In genomic region chr5:179802207-179802883, GRCh38 we compare ENCODE assay signal across 11 cellular contexts. TPM values are rescaled to one million over a fixed set of nuclear protein-coding genes. Genes with fewer than 3 reads are reported as not detected.
DNase-seq lines count a peak whose midpoint lies in the region; ATAC-seq, FAIRE-seq and TF ChIP-seq lines count a peak whose summit lies in the region.
"Had no signal": no experiment of that assay in that cellular context is flagged by ENCODE, and none has a peak within 500 bp of the region (broad histone marks: within the 10 kb centered on the region; RNA-seq: fewer than 3 reads in every experiment).

No MANE protein-coding gene starts in this region.

- no peak overlapping the region for H2AFZ ChIP-seq in HepG2 (ENCODE audit: low read length)
- no peak overlapping the region for H2AFZ ChIP-seq in Karpas-422 (ENCODE audit: low read length)

- peak; percentile 28 for TF ChIP-seq CTCF in 22Rv1 (IDR thresholded peaks at IDR 0.05)
- no peak for TF ChIP-seq CTCF in WTC11 (IDR thresholded peaks at IDR 0.05)
- TF ChIP-seq CTCF in HepG2 (CRISPR knock-in tag; IDR thresholded peaks at IDR 0.05) = no peak

- no peaks in the 10 kb centered on the region for H3K9me3 ChIP-seq in HepG2 (ENCODE audit: low read length)
- H3K9me3 ChIP-seq in Karpas-422 (ENCODE audit: low read length) = no peaks in the 10 kb centered on the region
- H3K9me3 ChIP-seq: prostate gland had no signal

- 86% methylated on average over 8 of the region's 19 CpGs for WGBS in HepG2 (ENCODE audit: low lambda C conversion rate)

- CTCF ChIA-PET in WTC11 (lab: Charles Lee) (interaction anchor here (0.6 to 2.7 kb wide), 41 partner anchors 9 to 464 kb away, joined by 3 to 20 read pairs (median 4); partner anchors contain the start of genes LTC4S, MAML1, MRNIP and SQSTM1), HepG2 (lab: Yijun Ruan, JAX; ENCODE audit: low intra/inter-chr PET ratio, low total read pairs) (interaction anchor here (1.2 to 1.5 kb wide), 2 partner anchors 23 to 34 kb away, joined by 3 to 5 read pairs; no protein-coding TSS in a partner anchor)

- H3K79me2 ChIP-seq in HepG2 (ENCODE audit: insufficient read depth, low read length) = peaks cover 27% of the 10 kb centered on the region
- peaks cover 9% of the 10 kb centered on the region for H3K79me2 ChIP-seq in Karpas-422 (ENCODE audit: low read length)

- no TSS peak for BruUV-seq in HepG2 (replicated peaks; lab: Mats Ljungman, UMichigan)

- no peaks in the 10 kb centered on the region for H3K27me3 ChIP-seq in HepG2 (ENCODE audit: control insufficient read depth in 1 of 2, insufficient read depth in 2 of 2, low read length in 2 of 2)
- H3K27me3 ChIP-seq in Karpas-422 (ENCODE audit: low read length) = no peaks in the 10 kb centered on the region

- H3K4me3 ChIP-seq in HepG2 (replicated peaks in 1 of 3; ENCODE audit: insufficient read depth in 1 of 3, low read depth in 2 of 3, low read length in 3 of 3) = no peak overlapping the region
- no peak overlapping the region for H3K4me3 ChIP-seq in Karpas-422 (ENCODE audit: low read length)
- H3K4me3 ChIP-seq: prostate gland had no signal

- H3K9me3 Mint-ChIP-seq in WTC11 = no peaks in the 10 kb centered on the region

- in situ Hi-C loops in HepG2 (cut with HindIII; ENCODE audit: extremely low pct_ligation_motif_present, low pct_unique_long_range_greater_than_20kb) = no loop called here

- H3K4me1 ChIP-seq in HepG2 (ENCODE audit: insufficient read depth, low read length) (peaks cover 36% of the 10 kb centered on the region), Karpas-422 (ENCODE audit: low read length) (peaks cover 30% of the 10 kb centered on the region)

- H3K36me3 Mint-ChIP-seq in WTC11 = peaks cover 14% of the 10 kb centered on the region

- H3K27ac Mint-ChIP-seq in WTC11 = no peak overlapping the region

- H3K27me3 Mint-ChIP-seq in WTC11 (ENCODE audit: low read depth) = peaks cover 6% of the 10 kb centered on the region
- H3K27me3 Mint-ChIP-seq: activated CD8-positive, alpha-beta memory T cell treated with anti-CD3 and anti-CD28 coated beads, Interleukin-2, amount 10 ng/mL, durations not matched to agents 7 days and 5 days had no signal

- TF ChIP-seq RAD21 in HepG2 (CRISPR knock-in tag; IDR thresholded peaks at IDR 0.05) = no peak

- FAIRE-seq in HepG2 (lab: Jason Lieb, UNC) = no peak

- ATAC-seq in WTC11 (no peak), HepG2 (no peak), GM19328 (IDR thresholded peaks at IDR 0.05; ENCODE audit: unreplicated experiment) (no peak)

- no peak for TF ChIP-seq POLR2A in HepG2 (IDR thresholded peaks at IDR 0.05; ENCODE audit: insufficient read depth in 1 of 2, low read depth in 2 of 2, low read length in 2 of 2)

- H3K9ac ChIP-seq in HepG2 (ENCODE audit: insufficient read depth, low read depth, low read length) = no peak overlapping the region
- no peak overlapping the region for H3K9ac ChIP-seq in Karpas-422 (ENCODE audit: low read length)

- H3K4me2 ChIP-seq in HepG2 (ENCODE audit: low read depth, low read length) = 0 out of 2 replicates have a peak overlapping the region, but pooled peaks have one; percentile 75
- H3K4me2 ChIP-seq in Karpas-422 (ENCODE audit: low read depth, low read length, poor library complexity, severe bottlenecking) = no peak overlapping the region

- POLR2A ChIA-PET in WTC11 (lab: Charles Lee) = interaction anchor here (0.9 to 1.3 kb wide), 3 partner anchors 14 to 69 kb away, joined by 3 to 9 read pairs (median 4); partner anchors contain the start of gene MAML1
- POLR2A ChIA-PET in HepG2 (lab: Yijun Ruan, JAX) = interaction anchor here (0.6 to 8.6 kb wide), 7 partner anchors 9 to 35 kb away, joined by 3 to 115 read pairs (median 6); partner anchors contain the start of gene SQSTM1

- H3K36me3 ChIP-seq in HepG2 (replicated peaks in 1 of 2; ENCODE audit: control insufficient read depth in 1 of 2, insufficient read depth in 2 of 2, low read length in 2 of 2) (peaks cover 28 to 43% of the 10 kb centered on the region in 2 experiments; a peak in 4 of 5 replicates), Karpas-422 (ENCODE audit: insufficient read depth, low read length) (no peaks in the 10 kb centered on the region)

- peaks cover 34% of the 10 kb centered on the region for H3K4me1 Mint-ChIP-seq in WTC11

- H4K20me1 ChIP-seq in HepG2 (ENCODE audit: insufficient read depth, low read length) (peaks cover 20% of the 10 kb centered on the region; the same call in 1 of the 2 replicates), Karpas-422 (ENCODE audit: insufficient read depth, low read depth, low read length) (peaks cover 9% of the 10 kb centered on the region; the same call in 1 of the 2 replicates)

- intact Hi-C loops in HepG2 (cut with micrococcal nuclease; ENCODE audit: unreplicated experiment) = no loop called here

- TF ChIP-seq EP300 in HepG2 (IDR thresholded peaks at IDR 0.05; ENCODE audit: low read depth in 2 of 2, low read length in 2 of 2) (no peak), HepG2 (CRISPR knock-in tag; IDR thresholded peaks at IDR 0.05; ENCODE audit: borderline replicate concordance) (no peak)

- H3K4me3 Mint-ChIP-seq in WTC11 = no peak overlapping the region
- H3K4me3 Mint-ChIP-seq: activated CD8-positive, alpha-beta memory T cell treated with anti-CD3 and anti-CD28 coated beads, Interleukin-2, amount 10 ng/mL, durations not matched to agents 7 days and 5 days had no signal

- H3K9me2 ChIP-seq in Karpas-422 (replicated peaks; ENCODE audit: insufficient read depth, low read length) = no peaks in the 10 kb centered on the region

- H3K27ac ChIP-seq in 22Rv1 (peak overlapping the region; percentile 26; the same call in 1 of the 2 replicates), HepG2 (ENCODE audit: extremely low read length, insufficient read depth, low read length) (no peak overlapping the region), Karpas-422 (ENCODE audit: low read length) (no peak overlapping the region)
- H3K27ac ChIP-seq: C4-2B, prostate gland had no signal

- DNase-seq in ELF-1 (ENCODE audit: low read depth, low spot score) (peak; percentile 50), WTC11 (ENCODE audit: low spot score) (no peak), HepG2 (ENCODE audit: low spot score) (no peak), D341Med (ENCODE audit: low spot score) (no peak), Karpas-422 (no peak), midbrain (lab: John Stamatoyannopoulos, UW) (no peak)

RNA-seq across cellular contexts. Expression of gene MGAT4B, which starts 4.3 kb away (rescaled TPM):
- 127 to 151 TPM (median 135 TPM) in 3 replicates for total RNA-seq in WTC11 (2021)
- total RNA-seq in HepG2 (2016; rRNA removed; fragmentation: Illumina TruSeq; extraction: Trizol) = 69.2 and 93.5 TPM in 2 replicates
- 62.1 and 64.9 TPM in 2 replicates for total RNA-seq in HepG2 (2016; cell fraction: cytosol; rRNA removed; fragmentation: Illumina TruSeq; extraction: Trizol; ENCODE audit: low read depth)
- 62.4 and 88.8 TPM in 2 replicates for total RNA-seq in HepG2 (2016; cell fraction: insoluble cytoplasmic fraction; rRNA removed; fragmentation: Illumina TruSeq; extraction: Trizol)
- total RNA-seq in HepG2 (2016; cell fraction: membrane; rRNA removed; fragmentation: Illumina TruSeq; extraction: Trizol) = 158 and 164 TPM in 2 replicates
- total RNA-seq in HepG2 (2016; cell fraction: nucleus; rRNA removed; fragmentation: Illumina TruSeq; extraction: Trizol) = 79.6 and 99.8 TPM in 2 replicates
- 130 and 170 TPM in 2 replicates for polyA plus RNA-seq in HepG2 (2011; rRNA removed)
- polyA plus RNA-seq in HepG2 (2011; cell fraction: cytosol; rRNA removed) = 134 and 140 TPM in 2 replicates
- polyA plus RNA-seq in HepG2 (2011; cell fraction: nucleus; rRNA removed) = 514 and 596 TPM in 2 replicates
- 117 and 181 TPM in 2 replicates for polyA plus RNA-seq in HepG2 (2012)
- polyA plus RNA-seq in HepG2 (2016; cell fraction: cytosol; fragmentation: Illumina TruSeq; extraction: Trizol; ENCODE audit: low read depth) = 82.9 and 88.8 TPM in 2 replicates
- polyA plus RNA-seq in HepG2 (2016; cell fraction: insoluble cytoplasmic fraction; fragmentation: Illumina TruSeq; extraction: Trizol; ENCODE audit: low read depth) = 78.6 and 97.2 TPM in 2 replicates
- polyA plus RNA-seq in HepG2 (2016; cell fraction: membrane; fragmentation: Illumina TruSeq; extraction: Trizol; ENCODE audit: low read depth) = 156 and 172 TPM in 2 replicates
- 171 and 174 TPM in 2 replicates for polyA plus RNA-seq in HepG2 (2016; cell fraction: nucleus; fragmentation: Illumina TruSeq; extraction: Trizol; ENCODE audit: insufficient read depth, low read depth)
- 166 and 188 TPM in 2 replicates for polyA minus RNA-seq in HepG2 (2011; rRNA and poly(A)+ RNA removed; ENCODE audit: low replicate concordance)
- polyA minus RNA-seq in HepG2 (2011; cell fraction: cytosol; rRNA and poly(A)+ RNA removed) = 100 and 102 TPM in 2 replicates
- 118 and 140 TPM in 2 replicates for polyA minus RNA-seq in HepG2 (2011; cell fraction: nucleus; rRNA and poly(A)+ RNA removed)
- 36.9 and 47.1 TPM in 2 replicates for total RNA-seq in Karpas-422 (2014; rRNA removed; shearing (Covaris generic); ENCODE audit: low replicate concordance)

RNA-seq across cellular contexts. Expression of gene LTC4S, which starts 8.6 kb away (rescaled TPM):
- total RNA-seq in WTC11 (2021) = 2.6 to 4.5 TPM (median 3.0 TPM) in 3 replicates
- total RNA-seq in HepG2 (2016; rRNA removed; fragmentation: Illumina TruSeq; extraction: Trizol) = 0.35 TPM in 1 of 2 replicates, not detected in the other
- total RNA-seq in HepG2 (2016; cell fraction: cytosol; rRNA removed; fragmentation: Illumina TruSeq; extraction: Trizol; ENCODE audit: low read depth) = not detected in 2 replicates
- 0.30 TPM in 1 of 2 replicates, not detected in the other for total RNA-seq in HepG2 (2016; cell fraction: insoluble cytoplasmic fraction; rRNA removed; fragmentation: Illumina TruSeq; extraction: Trizol)
- total RNA-seq in HepG2 (2016; cell fraction: membrane; rRNA removed; fragmentation: Illumina TruSeq; extraction: Trizol) = not detected in 2 replicates
- 0.56 TPM in 1 of 2 replicates, not detected in the other for total RNA-seq in HepG2 (2016; cell fraction: nucleus; rRNA removed; fragmentation: Illumina TruSeq; extraction: Trizol)
- polyA plus RNA-seq in HepG2 (2011; rRNA removed) = not detected in 2 replicates
- not detected in 2 replicates for polyA plus RNA-seq in HepG2 (2011; cell fraction: cytosol; rRNA removed)
- polyA plus RNA-seq in HepG2 (2011; cell fraction: nucleus; rRNA removed) = 0.78 and 0.82 TPM in 2 replicates
- polyA plus RNA-seq in HepG2 (2012) = not detected in 2 replicates
- polyA plus RNA-seq in HepG2 (2016; cell fraction: cytosol; fragmentation: Illumina TruSeq; extraction: Trizol; ENCODE audit: low read depth) = not detected in 2 replicates
- not detected in 2 replicates for polyA plus RNA-seq in HepG2 (2016; cell fraction: insoluble cytoplasmic fraction; fragmentation: Illumina TruSeq; extraction: Trizol; ENCODE audit: low read depth)
- polyA plus RNA-seq in HepG2 (2016; cell fraction: membrane; fragmentation: Illumina TruSeq; extraction: Trizol; ENCODE audit: low read depth) = not detected in 2 replicates
- 0.91 and 1.1 TPM in 2 replicates for polyA plus RNA-seq in HepG2 (2016; cell fraction: nucleus; fragmentation: Illumina TruSeq; extraction: Trizol; ENCODE audit: insufficient read depth, low read depth)
- polyA minus RNA-seq in HepG2 (2011; rRNA and poly(A)+ RNA removed; ENCODE audit: low replicate concordance) = 0.44 and 0.47 TPM in 2 replicates
- polyA minus RNA-seq in HepG2 (2011; cell fraction: cytosol; rRNA and poly(A)+ RNA removed) = not detected in 2 replicates
- not detected in 2 replicates for polyA minus RNA-seq in HepG2 (2011; cell fraction: nucleus; rRNA and poly(A)+ RNA removed)
- total RNA-seq in Karpas-422 (2014; rRNA removed; shearing (Covaris generic); ENCODE audit: low replicate concordance) = 2.3 TPM in 1 of 2 replicates, not detected in the other

RNA-seq across cellular contexts. Expression of gene SQSTM1, which starts 18.4 kb away (rescaled TPM):
- total RNA-seq in WTC11 (2021) = 78.5 to 95.2 TPM (median 86.5 TPM) in 3 replicates
- 160 and 161 TPM in 2 replicates for total RNA-seq in HepG2 (2016; rRNA removed; fragmentation: Illumina TruSeq; extraction: Trizol)
- 45.2 and 49.8 TPM in 2 replicates for total RNA-seq in HepG2 (2016; cell fraction: cytosol; rRNA removed; fragmentation: Illumina TruSeq; extraction: Trizol; ENCODE audit: low read depth)
- total RNA-seq in HepG2 (2016; cell fraction: insoluble cytoplasmic fraction; rRNA removed; fragmentation: Illumina TruSeq; extraction: Trizol) = 158 and 162 TPM in 2 replicates
- 63.1 and 66.1 TPM in 2 replicates for total RNA-seq in HepG2 (2016; cell fraction: membrane; rRNA removed; fragmentation: Illumina TruSeq; extraction: Trizol)
- 98.3 and 116 TPM in 2 replicates for total RNA-seq in HepG2 (2016; cell fraction: nucleus; rRNA removed; fragmentation: Illumina TruSeq; extraction: Trizol)
- polyA plus RNA-seq in HepG2 (2011; rRNA removed) = 90.9 and 126 TPM in 2 replicates
- polyA plus RNA-seq in HepG2 (2011; cell fraction: cytosol; rRNA removed) = 81.2 and 85.2 TPM in 2 replicates
- 240 and 268 TPM in 2 replicates for polyA plus RNA-seq in HepG2 (2011; cell fraction: nucleus; rRNA removed)
- polyA plus RNA-seq in HepG2 (2012) = 80.8 and 157 TPM in 2 replicates
- 43.0 and 45.0 TPM in 2 replicates for polyA plus RNA-seq in HepG2 (2016; cell fraction: cytosol; fragmentation: Illumina TruSeq; extraction: Trizol; ENCODE audit: low read depth)
- 179 and 191 TPM in 2 replicates for polyA plus RNA-seq in HepG2 (2016; cell fraction: insoluble cytoplasmic fraction; fragmentation: Illumina TruSeq; extraction: Trizol; ENCODE audit: low read depth)
- polyA plus RNA-seq in HepG2 (2016; cell fraction: membrane; fragmentation: Illumina TruSeq; extraction: Trizol; ENCODE audit: low read depth) = 48.5 and 49.4 TPM in 2 replicates
- 190 and 194 TPM in 2 replicates for polyA plus RNA-seq in HepG2 (2016; cell fraction: nucleus; fragmentation: Illumina TruSeq; extraction: Trizol; ENCODE audit: insufficient read depth, low read depth)
- polyA minus RNA-seq in HepG2 (2011; rRNA and poly(A)+ RNA removed; ENCODE audit: low replicate concordance) = 245 and 268 TPM in 2 replicates
- polyA minus RNA-seq in HepG2 (2011; cell fraction: cytosol; rRNA and poly(A)+ RNA removed) = 106 and 114 TPM in 2 replicates
- polyA minus RNA-seq in HepG2 (2011; cell fraction: nucleus; rRNA and poly(A)+ RNA removed) = 238 and 284 TPM in 2 replicates
- total RNA-seq in Karpas-422 (2014; rRNA removed; shearing (Covaris generic); ENCODE audit: low replicate concordance) = 100.0 and 123 TPM in 2 replicates

RNA-seq across cellular contexts. Expression of gene MRNIP, which starts 56.3 kb away (rescaled TPM):
- total RNA-seq in WTC11 (2021) = 35.2 to 42.0 TPM (median 36.7 TPM) in 3 replicates
- total RNA-seq in HepG2 (2016; rRNA removed; fragmentation: Illumina TruSeq; extraction: Trizol) = 11.3 and 15.5 TPM in 2 replicates
- 5.8 and 6.9 TPM in 2 replicates for total RNA-seq in HepG2 (2016; cell fraction: cytosol; rRNA removed; fragmentation: Illumina TruSeq; extraction: Trizol; ENCODE audit: low read depth)
- total RNA-seq in HepG2 (2016; cell fraction: insoluble cytoplasmic fraction; rRNA removed; fragmentation: Illumina TruSeq; extraction: Trizol) = 9.7 and 18.4 TPM in 2 replicates
- total RNA-seq in HepG2 (2016; cell fraction: membrane; rRNA removed; fragmentation: Illumina TruSeq; extraction: Trizol) = 4.5 and 5.1 TPM in 2 replicates
- 22.2 and 24.1 TPM in 2 replicates for total RNA-seq in HepG2 (2016; cell fraction: nucleus; rRNA removed; fragmentation: Illumina TruSeq; extraction: Trizol)
- polyA plus RNA-seq in HepG2 (2011; rRNA removed) = 32.6 and 34.1 TPM in 2 replicates
- 7.9 and 9.8 TPM in 2 replicates for polyA plus RNA-seq in HepG2 (2011; cell fraction: cytosol; rRNA removed)
- polyA plus RNA-seq in HepG2 (2011; cell fraction: nucleus; rRNA removed) = 162 and 171 TPM in 2 replicates
- 19.0 and 22.7 TPM in 2 replicates for polyA plus RNA-seq in HepG2 (2012)
- 1.4 and 1.7 TPM in 2 replicates for polyA plus RNA-seq in HepG2 (2016; cell fraction: cytosol; fragmentation: Illumina TruSeq; extraction: Trizol; ENCODE audit: low read depth)
- polyA plus RNA-seq in HepG2 (2016; cell fraction: insoluble cytoplasmic fraction; fragmentation: Illumina TruSeq; extraction: Trizol; ENCODE audit: low read depth) = 8.1 and 8.4 TPM in 2 replicates
- 2.1 and 3.0 TPM in 2 replicates for polyA plus RNA-seq in HepG2 (2016; cell fraction: membrane; fragmentation: Illumina TruSeq; extraction: Trizol; ENCODE audit: low read depth)
- 78.5 and 90.7 TPM in 2 replicates for polyA plus RNA-seq in HepG2 (2016; cell fraction: nucleus; fragmentation: Illumina TruSeq; extraction: Trizol; ENCODE audit: insufficient read depth, low read depth)
- polyA minus RNA-seq in HepG2 (2011; rRNA and poly(A)+ RNA removed; ENCODE audit: low replicate concordance) = 16.4 and 18.6 TPM in 2 replicates
- polyA minus RNA-seq in HepG2 (2011; cell fraction: cytosol; rRNA and poly(A)+ RNA removed) = 2.5 and 4.4 TPM in 2 replicates
- 31.4 and 38.0 TPM in 2 replicates for polyA minus RNA-seq in HepG2 (2011; cell fraction: nucleus; rRNA and poly(A)+ RNA removed)
- total RNA-seq in Karpas-422 (2014; rRNA removed; shearing (Covaris generic); ENCODE audit: low replicate concordance) = 33.6 and 55.7 TPM in 2 replicates
